In the genomic region with DNA sequence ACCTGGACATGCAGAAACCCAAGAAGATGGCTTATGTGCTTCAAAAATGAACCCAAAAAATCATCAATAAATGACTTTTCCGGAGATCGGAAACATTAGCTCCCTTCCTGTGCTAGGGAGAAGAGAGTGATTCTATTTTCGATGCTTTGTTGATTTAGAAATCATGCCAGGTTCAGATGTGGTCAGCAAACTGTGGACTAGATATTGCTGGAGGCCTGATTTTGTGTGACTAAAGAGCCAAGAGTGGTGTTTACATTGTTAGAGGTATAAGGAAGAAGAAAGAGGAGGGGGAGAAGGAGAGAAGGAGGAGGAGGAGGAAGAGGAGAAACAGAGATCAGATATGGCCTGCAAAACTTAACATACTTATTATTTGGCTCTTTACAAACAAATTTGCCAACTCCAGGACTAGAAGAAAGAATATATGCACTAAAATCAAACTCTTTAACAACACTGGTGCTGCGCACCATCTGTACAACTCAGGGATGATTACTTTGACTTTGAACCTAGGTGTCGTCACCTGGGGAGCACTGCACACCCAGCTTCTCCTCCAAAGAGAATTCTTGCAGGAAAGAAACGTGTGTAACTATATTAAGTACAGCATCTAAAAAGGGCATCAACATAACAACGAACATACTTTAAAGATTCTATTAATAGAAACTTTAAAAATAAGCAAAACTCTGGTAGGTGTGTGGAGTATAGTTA, we compare ENCODE assay signal across 21 cellular contexts.
A peak's percentile ranks its signal among the peaks of the same experiment; 100 is the strongest.
DNase-seq lines count a peak whose midpoint lies in the region; ATAC-seq and TF ChIP-seq lines count a peak whose summit lies in the region.
"Had no signal": no experiment of that assay in that cellular context is flagged by ENCODE, and none has a peak within 500 bp of the region (broad histone marks: within the 10 kb centered on the region; RNA-seq: fewer than 3 reads in every experiment).

No MANE protein-coding gene starts in this region.

- peak overlapping the region in 2 of 3 experiments; percentile 4 to 10 for H3K27ac Mint-ChIP-seq in nephron
- H3K27ac Mint-ChIP-seq in stimulated activated effector memory CD8-positive, alpha-beta T cell treated with anti-CD3 and anti-CD28 coated beads, Interleukin-12 subunit alpha, Interleukin-12 subunit beta, amount 100 ng/mL, for 72 hours = no peak overlapping the region
- H3K27ac Mint-ChIP-seq: CD4-positive, CD25-positive, alpha-beta regulatory T cell; H9 had no signal

- no peaks in the 10 kb centered on the region for H3K36me3 Mint-ChIP-seq in nephron (ENCODE audit: low read depth)
- H3K36me3 Mint-ChIP-seq in stimulated activated effector memory CD8-positive, alpha-beta T cell treated with anti-CD3 and anti-CD28 coated beads, Interleukin-12 subunit alpha, Interleukin-12 subunit beta, amount 100 ng/mL, for 72 hours = no peaks in the 10 kb centered on the region
- H3K36me3 Mint-ChIP-seq: CD4-positive, CD25-positive, alpha-beta regulatory T cell had no signal

- no peak for TF ChIP-seq CTCF in LNCaP clone FGC (IDR thresholded peaks at IDR 0.05; ENCODE audit: control insufficient read depth, extremely low read depth, insufficient read depth)
- no peak for TF ChIP-seq CTCF in VCaP (conservative IDR thresholded peaks at IDR 0.05)
- TF ChIP-seq CTCF in choroid plexus epithelial cell (conservative IDR thresholded peaks at IDR 0.05; ENCODE audit: low read depth, low read length) = no peak
- TF ChIP-seq CTCF in nephron (IDR thresholded peaks at IDR 0.05; ENCODE audit: unreplicated experiment in 3 of 3) = no peak

- H3K4me3 Mint-ChIP-seq in nephron = no peak overlapping the region
- H3K4me3 Mint-ChIP-seq in stimulated activated effector memory CD8-positive, alpha-beta T cell treated with anti-CD3 and anti-CD28 coated beads, Interleukin-12 subunit alpha, Interleukin-12 subunit beta, amount 100 ng/mL, for 72 hours = no peak overlapping the region
- H3K4me3 Mint-ChIP-seq: CD4-positive, CD25-positive, alpha-beta regulatory T cell; H9 had no signal

- ATAC-seq in stimulated activated effector memory CD8-positive, alpha-beta T cell treated with anti-CD3 and anti-CD28 coated beads, Interleukin-12 subunit alpha, Interleukin-12 subunit beta, amount 100 ng/mL, for 72 hours = no peak
- no peak for ATAC-seq in HG02884 (IDR thresholded peaks at IDR 0.05; ENCODE audit: unreplicated experiment)
- ATAC-seq: HepG2 had no signal

- H3K4me3 ChIP-seq in LNCaP clone FGC (ENCODE audit: low read depth, low read length) (no peak overlapping the region), choroid plexus epithelial cell (ENCODE audit: low read depth, low read length) (no peak overlapping the region)
- H3K4me3 ChIP-seq: GM23248, SJCRH30 had no signal

- H3K27me3 Mint-ChIP-seq in nephron (ENCODE audit: low read depth) = no peaks in the 10 kb centered on the region
- H3K27me3 Mint-ChIP-seq: CD4-positive, CD25-positive, alpha-beta regulatory T cell had no signal

- DNase-seq in LNCaP clone FGC (ENCODE audit: low read depth) = peak; percentile 10
- peak; percentile 46 for DNase-seq in choroid plexus epithelial cell (ENCODE audit: low read depth)
- no peak for DNase-seq in stimulated activated effector memory CD8-positive, alpha-beta T cell treated with anti-CD3 and anti-CD28 coated beads, Interleukin-12 subunit alpha, Interleukin-12 subunit beta, amount 100 ng/mL, for 72 hours (ENCODE audit: low spot score in 2 of 2)
- no peak for DNase-seq in GF-D8 (lab: John Stamatoyannopoulos, UW)
- DNase-seq: CD4-positive, CD25-positive, alpha-beta regulatory T cell; COR-L47; DMS 273 treated with DMSO at 0.1 percent for 48 hours; DND-41; H9; KBM-7; NCI-H1105 treated with DMSO at 0.1 percent for 48 hours; NCI-H1694; NCI-H2107; NCI-H69 had no signal

- H3K9me3 Mint-ChIP-seq in nephron = no peaks in the 10 kb centered on the region
- no peaks in the 10 kb centered on the region for H3K9me3 Mint-ChIP-seq in stimulated activated effector memory CD8-positive, alpha-beta T cell treated with anti-CD3 and anti-CD28 coated beads, Interleukin-12 subunit alpha, Interleukin-12 subunit beta, amount 100 ng/mL, for 72 hours
- H3K9me3 Mint-ChIP-seq: CD4-positive, CD25-positive, alpha-beta regulatory T cell; H9 had no signal

- peaks cover 43% of the 10 kb centered on the region for H3K4me1 Mint-ChIP-seq in nephron
- no peaks in the 10 kb centered on the region for H3K4me1 Mint-ChIP-seq in stimulated activated effector memory CD8-positive, alpha-beta T cell treated with anti-CD3 and anti-CD28 coated beads, Interleukin-12 subunit alpha, Interleukin-12 subunit beta, amount 100 ng/mL, for 72 hours
- H3K4me1 Mint-ChIP-seq: CD4-positive, CD25-positive, alpha-beta regulatory T cell had no signal

- peak overlapping the region; percentile 54 for H3K27ac ChIP-seq in VCaP
- H3K27ac ChIP-seq: GM23248, HL-60, SJCRH30 had no signal

Comparison
In these comparisons a context has a peak if more than half of its experiments do, and no peak if none do; other contexts are left out.
1. DNase-seq: peak in LNCaP clone FGC (single experiment) and choroid plexus epithelial cell (single experiment); none in stimulated activated effector memory CD8-positive, alpha-beta T cell treated with anti-CD3 and anti-CD28 coated beads, Interleukin-12 subunit alpha, Interleukin-12 subunit beta, amount 100 ng/mL, for 72 hours (0 of 2) and GF-D8 (single experiment).